ENCODE assay signal across 24 cellular contexts in genomic region chr1:246508897-246509688, GRCh38.
"Had no signal": no experiment of that assay in that cellular context is flagged by ENCODE, and none has a peak within 500 bp of the region (broad histone marks: within the 10 kb centered on the region; RNA-seq: fewer than 3 reads in every experiment).

No MANE protein-coding gene starts in this region.

- H3K4me1 ChIP-seq: breast epithelium, testis had no signal

- DNase-seq: activated CD4-positive, alpha-beta T cell treated with anti-CD3 and anti-CD28 coated beads for 1 hour; activated CD4-positive, alpha-beta T cell treated with anti-CD3 and anti-CD28 coated beads, Interleukin-2, amount 50 U/mL, for 1 hour; activated CD8-positive, alpha-beta T cell treated with anti-CD3 and anti-CD28 coated beads, Interleukin-2, amount 10 ng/mL, durations not matched to agents 7 days and 5 days; activated naive CD4-positive, alpha-beta T cell treated with anti-CD3 and anti-CD28 coated beads for 36 hours; activated naive CD8-positive, alpha-beta T cell treated with anti-CD3 and anti-CD28 coated beads, Interleukin-2, amount 10 ng/mL, durations not matched to agents 7 days and 5 days; activated T-cell treated with anti-CD3 and anti-CD28 coated beads, Interleukin-2, amount 50 U/mL, for 1 hour; amniotic stem cell; head of caudate nucleus; lower lobe of right lung; mesendoderm; mucosa of descending colon; nephron progenitor cell; nucleus accumbens; sigmoid colon; stimulated activated CD4-positive, alpha-beta T cell treated with anti-CD3 and anti-CD28 coated beads, Interleukin-15, amount 100 ng/mL, for 24 hours; testis; trophoblast cell; uterus had no signal

- H3K36me3 ChIP-seq: breast epithelium, gastroesophageal sphincter, lower lobe of right lung, sigmoid colon, uterus had no signal

- H3K4me3 ChIP-seq: breast epithelium, coronary artery, gastroesophageal sphincter, lower lobe of right lung, mucosa of descending colon, sigmoid colon, smooth muscle cell, testis, uterus had no signal

- H3K9me3 ChIP-seq: testis had no signal

- H3K27me3 ChIP-seq: breast epithelium, gastroesophageal sphincter, sigmoid colon, testis, uterus had no signal

- H3K4me2 ChIP-seq: smooth muscle cell had no signal

- ATAC-seq: activated CD8-positive, alpha-beta T cell treated with anti-CD3 and anti-CD28 coated beads, Interleukin-2, amount 10 ng/mL, durations not matched to agents 7 days and 5 days; gastroesophageal sphincter; left lobe of liver; lower lobe of right lung; mucosa of descending colon; stimulated activated memory B cell treated with anti-CD40 and anti-IgM and Interleukin-4, amounts not matched to agents 10 μg/mL and 1 μg/mL and 100 μg/mL, for 72 hours had no signal

- H3K27ac ChIP-seq: breast epithelium, coronary artery, lower lobe of right lung, sigmoid colon, testis, uterus had no signal
